Comparison of ENCODE assay signal across 1 cellular context in the genomic region with DNA sequence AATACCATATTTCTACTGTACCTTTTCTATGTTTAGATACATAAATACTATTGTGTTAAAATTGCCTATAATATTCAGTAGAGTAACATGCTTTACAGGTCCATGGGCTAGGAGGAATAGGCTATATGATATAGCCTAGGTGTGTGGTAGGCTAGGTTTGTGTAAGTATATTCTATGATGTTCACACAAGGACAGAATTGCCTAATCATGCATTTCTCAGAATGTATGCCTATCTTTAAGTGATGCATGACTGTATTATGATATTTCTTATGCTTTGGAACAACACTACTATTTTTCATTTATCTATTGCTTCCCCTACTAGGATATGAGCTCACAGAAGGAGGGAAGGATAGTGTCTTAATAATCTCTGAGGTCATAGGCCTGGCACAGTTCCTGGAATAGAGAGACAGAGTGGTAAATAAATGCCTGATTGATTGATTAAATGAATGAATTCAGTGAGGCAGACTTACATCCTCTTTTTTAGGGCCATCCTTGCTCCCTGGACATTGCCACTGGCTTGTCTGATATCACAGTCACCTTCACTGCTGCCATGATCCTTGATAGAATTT.
TF ChIP-seq lines count a peak whose summit lies in the region.

No MANE protein-coding gene starts in this region.

TF ChIP-seq in K562, 482 proteins besides CTCF, POLR2A, EP300 and RAD21 (continued from another document and continues in another):
- TF ChIP-seq MTA1 (IDR thresholded peaks at IDR 0.05; ENCODE audit: borderline replicate concordance) (0 out of 2 replicates have a peak, but pooled peaks have one; percentile 17), ZNF347 (CRISPR knock-in tag; IDR thresholded peaks at IDR 0.05; ENCODE audit: low read depth) (no peak), MAFK (IDR thresholded peaks at IDR 0.05; ENCODE audit: low read length) (peak; percentile 48; the same call in 1 of the 2 replicates), ZNF830 (CRISPR knock-in tag; IDR thresholded peaks at IDR 0.05) (no peak), MCM2 (IDR thresholded peaks at IDR 0.05; ENCODE audit: low read depth) (no peak), ZKSCAN8 (CRISPR knock-in tag; IDR thresholded peaks at IDR 0.05) (no peak), FOXA1 (IDR thresholded peaks at IDR 0.05; ENCODE audit: borderline replicate concordance) (no peak), CBFA2T3 (IDR thresholded peaks at IDR 0.05) (peak; percentile 74), U2AF1 (optimal IDR thresholded peaks at IDR 0.05; ENCODE audit: low read depth, low read length) (no peak), ZNF165 (CRISPR knock-in tag; IDR thresholded peaks at IDR 0.05; ENCODE audit: borderline replicate concordance) (no peak), EWSR1 (IDR thresholded peaks at IDR 0.05; ENCODE audit: borderline replicate concordance, low read depth, partially characterized antibody) (no peak), CBX1 (IDR thresholded peaks at IDR 0.05; ENCODE audit: low read depth) (no peak), ZNF197 (CRISPR knock-in tag; IDR thresholded peaks at IDR 0.05; ENCODE audit: low read depth) (no peak), HMG20B (CRISPR knock-in tag; IDR thresholded peaks at IDR 0.05) (no peak), POLR2AphosphoS5 (IDR thresholded peaks at IDR 0.05; ENCODE audit: control insufficient read depth, insufficient read depth, low read depth, low read length) (no peak), ZNF316 (IDR thresholded peaks at IDR 0.05) (peak; percentile 90), DPF2 (IDR thresholded peaks at IDR 0.05) (peak; percentile 73), SUPT5H (IDR thresholded peaks at IDR 0.05) (no peak), NR3C1 (CRISPR knock-in tag; IDR thresholded peaks at IDR 0.05) (no peak), ATF7 (IDR thresholded peaks at IDR 0.05) (peak; percentile 51), THRAP3 (IDR thresholded peaks at IDR 0.05; ENCODE audit: borderline replicate concordance) (no peak), NBN (IDR thresholded peaks at IDR 0.05; ENCODE audit: low read depth) (no peak), ZFPM2 (CRISPR knock-in tag; IDR thresholded peaks at IDR 0.05) (no peak), STAT5A (IDR thresholded peaks at IDR 0.05; ENCODE audit: borderline replicate concordance, low read length) (peak; percentile 48; the same call in 1 of the 2 replicates), GATAD2B (IDR thresholded peaks at IDR 0.05; ENCODE audit: borderline replicate concordance) (peak; percentile 45; the same call in 1 of the 2 replicates), TCF3 (CRISPR knock-in tag; IDR thresholded peaks at IDR 0.05) (peak; percentile 69; the same call in 1 of the 2 replicates), MAFG (tag; conservative IDR thresholded peaks at IDR 0.05) (peak; percentile 65), SNRNP70 (optimal IDR thresholded peaks at IDR 0.05; ENCODE audit: low read depth, low read length) (no peak), TEAD2 (tag; IDR thresholded peaks at IDR 0.05) (no peak), ZFX (CRISPR knock-in tag; IDR thresholded peaks at IDR 0.05) (no peak), NR0B1 (IDR thresholded peaks at IDR 0.05; ENCODE audit: partially characterized antibody) (no peak), PTTG1 (tag; IDR thresholded peaks at IDR 0.05; ENCODE audit: low read depth) (no peak), FOXK2 (conservative IDR thresholded peaks at IDR 0.05 in 1 of 2, IDR thresholded peaks at IDR 0.05 in 1 of 2; ENCODE audit: low read depth in 2 of 2) (no peak), CHCHD3 (CRISPR knock-in tag; IDR thresholded peaks at IDR 0.05) (no peak), FOXK1 (CRISPR knock-in tag; IDR thresholded peaks at IDR 0.05; ENCODE audit: borderline replicate concordance) (no peak), BRF2 (IDR thresholded peaks at IDR 0.05; ENCODE audit: borderline replicate concordance, insufficient read depth, insufficient read length) (no peak), IRF2 (CRISPR knock-in tag; IDR thresholded peaks at IDR 0.05) (no peak), PKNOX1 (IDR thresholded peaks at IDR 0.05) (no peak; the same call in 1 of the 2 replicates), LARP7 (IDR thresholded peaks at IDR 0.05) (no peak), SETDB1 (IDR thresholded peaks at IDR 0.05; ENCODE audit: low read length) (no peak), ZNF124 (CRISPR knock-in tag; IDR thresholded peaks at IDR 0.05) (no peak), ZNF280A (IDR thresholded peaks at IDR 0.05; ENCODE audit: low read depth, partially characterized antibody) (no peak), TRIM25 (IDR thresholded peaks at IDR 0.05; ENCODE audit: borderline replicate concordance) (no peak), ZEB2 (IDR thresholded peaks at IDR 0.05) (no peak), CSDE1 (IDR thresholded peaks at IDR 0.05) (0 out of 4 replicates have a peak, but pooled peaks of 1 of the 2 experiments have one; percentile 23), PURB (CRISPR knock-in tag; IDR thresholded peaks at IDR 0.05; ENCODE audit: low read depth) (no peak), ZC3H8 (IDR thresholded peaks at IDR 0.05) (no peak), ZNF444 (CRISPR knock-in tag; IDR thresholded peaks at IDR 0.05) (no peak), SMARCA4 (IDR thresholded peaks at IDR 0.05) (peak; percentile 45; the same call in 1 of the 2 replicates), ZSCAN29 (IDR thresholded peaks at IDR 0.05) (no peak)
- TF ChIP-seq, protein P1, sequence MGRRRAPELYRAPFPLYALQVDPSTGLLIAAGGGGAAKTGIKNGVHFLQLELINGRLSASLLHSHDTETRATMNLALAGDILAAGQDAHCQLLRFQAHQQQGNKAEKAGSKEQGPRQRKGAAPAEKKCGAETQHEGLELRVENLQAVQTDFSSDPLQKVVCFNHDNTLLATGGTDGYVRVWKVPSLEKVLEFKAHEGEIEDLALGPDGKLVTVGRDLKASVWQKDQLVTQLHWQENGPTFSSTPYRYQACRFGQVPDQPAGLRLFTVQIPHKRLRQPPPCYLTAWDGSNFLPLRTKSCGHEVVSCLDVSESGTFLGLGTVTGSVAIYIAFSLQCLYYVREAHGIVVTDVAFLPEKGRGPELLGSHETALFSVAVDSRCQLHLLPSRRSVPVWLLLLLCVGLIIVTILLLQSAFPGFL (CRISPR knock-in tag; IDR thresholded peaks at IDR 0.05): no peak
- TF ChIP-seq, protein P2, sequence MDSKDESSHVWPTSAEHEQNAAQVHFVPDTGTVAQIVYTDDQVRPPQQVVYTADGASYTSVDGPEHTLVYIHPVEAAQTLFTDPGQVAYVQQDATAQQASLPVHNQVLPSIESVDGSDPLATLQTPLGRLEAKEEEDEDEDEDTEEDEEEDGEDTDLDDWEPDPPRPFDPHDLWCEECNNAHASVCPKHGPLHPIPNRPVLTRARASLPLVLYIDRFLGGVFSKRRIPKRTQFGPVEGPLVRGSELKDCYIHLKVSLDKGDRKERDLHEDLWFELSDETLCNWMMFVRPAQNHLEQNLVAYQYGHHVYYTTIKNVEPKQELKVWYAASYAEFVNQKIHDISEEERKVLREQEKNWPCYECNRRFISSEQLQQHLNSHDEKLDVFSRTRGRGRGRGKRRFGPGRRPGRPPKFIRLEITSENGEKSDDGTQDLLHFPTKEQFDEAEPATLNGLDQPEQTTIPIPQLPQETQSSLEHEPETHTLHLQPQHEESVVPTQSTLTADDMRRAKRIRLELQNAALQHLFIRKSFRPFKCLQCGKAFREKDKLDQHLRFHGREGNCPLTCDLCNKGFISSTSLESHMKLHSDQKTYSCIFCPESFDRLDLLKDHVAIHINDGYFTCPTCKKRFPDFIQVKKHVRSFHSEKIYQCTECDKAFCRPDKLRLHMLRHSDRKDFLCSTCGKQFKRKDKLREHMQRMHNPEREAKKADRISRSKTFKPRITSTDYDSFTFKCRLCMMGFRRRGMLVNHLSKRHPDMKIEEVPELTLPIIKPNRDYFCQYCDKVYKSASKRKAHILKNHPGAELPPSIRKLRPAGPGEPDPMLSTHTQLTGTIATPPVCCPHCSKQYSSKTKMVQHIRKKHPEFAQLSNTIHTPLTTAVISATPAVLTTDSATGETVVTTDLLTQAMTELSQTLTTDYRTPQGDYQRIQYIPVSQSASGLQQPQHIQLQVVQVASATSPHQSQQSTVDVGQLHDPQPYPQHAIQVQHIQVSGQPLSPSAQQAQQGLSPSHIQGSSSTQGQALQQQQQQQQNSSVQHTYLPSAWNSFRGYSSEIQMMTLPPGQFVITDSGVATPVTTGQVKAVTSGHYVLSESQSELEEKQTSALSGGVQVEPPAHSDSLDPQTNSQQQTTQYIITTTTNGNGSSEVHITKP (IDR thresholded peaks at IDR 0.05; ENCODE audit: partially characterized antibody): no peak
- TF ChIP-seq, protein P3, sequence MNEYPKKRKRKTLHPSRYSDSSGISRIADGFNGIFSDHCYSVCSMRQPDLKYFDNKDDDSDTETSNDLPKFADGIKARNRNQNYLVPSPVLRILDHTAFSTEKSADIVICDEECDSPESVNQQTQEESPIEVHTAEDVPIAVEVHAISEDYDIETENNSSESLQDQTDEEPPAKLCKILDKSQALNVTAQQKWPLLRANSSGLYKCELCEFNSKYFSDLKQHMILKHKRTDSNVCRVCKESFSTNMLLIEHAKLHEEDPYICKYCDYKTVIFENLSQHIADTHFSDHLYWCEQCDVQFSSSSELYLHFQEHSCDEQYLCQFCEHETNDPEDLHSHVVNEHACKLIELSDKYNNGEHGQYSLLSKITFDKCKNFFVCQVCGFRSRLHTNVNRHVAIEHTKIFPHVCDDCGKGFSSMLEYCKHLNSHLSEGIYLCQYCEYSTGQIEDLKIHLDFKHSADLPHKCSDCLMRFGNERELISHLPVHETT (CRISPR knock-in tag; conservative IDR thresholded peaks at IDR 0.05 in 1 of 2, IDR thresholded peaks at IDR 0.05 in 1 of 2): no peak
- TF ChIP-seq, protein P4, sequence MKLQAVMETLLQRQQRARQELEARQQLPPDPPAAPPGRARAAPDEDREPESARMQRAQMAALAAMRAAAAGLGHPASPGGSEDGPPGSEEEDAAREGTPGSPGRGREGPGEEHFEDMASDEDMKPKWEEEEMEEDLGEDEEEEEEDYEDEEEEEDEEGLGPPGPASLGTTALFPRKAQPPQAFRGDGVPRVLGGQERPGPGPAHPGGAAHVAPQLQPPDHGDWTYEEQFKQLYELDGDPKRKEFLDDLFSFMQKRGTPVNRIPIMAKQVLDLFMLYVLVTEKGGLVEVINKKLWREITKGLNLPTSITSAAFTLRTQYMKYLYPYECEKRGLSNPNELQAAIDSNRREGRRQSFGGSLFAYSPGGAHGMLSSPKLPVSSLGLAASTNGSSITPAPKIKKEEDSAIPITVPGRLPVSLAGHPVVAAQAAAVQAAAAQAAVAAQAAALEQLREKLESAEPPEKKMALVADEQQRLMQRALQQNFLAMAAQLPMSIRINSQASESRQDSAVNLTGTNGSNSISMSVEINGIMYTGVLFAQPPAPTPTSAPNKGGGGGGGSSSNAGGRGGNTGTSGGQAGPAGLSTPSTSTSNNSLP (IDR thresholded peaks at IDR 0.05; ENCODE audit: borderline replicate concordance, low read depth, low read length): peak; percentile 71; the same call in 1 of the 2 replicates
